ENCODE assay signal across 9 cellular contexts in genomic region chr10:71747808-71748523, GRCh38. TPM values are rescaled to one million over a fixed set of nuclear protein-coding genes. Genes with fewer than 3 reads are reported as not detected.
DNase-seq lines count a peak whose midpoint lies in the region; TF ChIP-seq lines count a peak whose summit lies in the region.
"Had no signal": no experiment of that assay in that cellular context is flagged by ENCODE, and none has a peak within 500 bp of the region (broad histone marks: within the 10 kb centered on the region; RNA-seq: fewer than 3 reads in every experiment).

No MANE protein-coding gene starts in this region.

- H3K27ac ChIP-seq in esophagus (ENCODE audit: low read depth in 2 of 2, low read length in 1 of 2) (peak overlapping the region; percentile 83 to 88), endodermal cell (ENCODE audit: low read depth, low read length) (no peak overlapping the region)

- peaks cover 7% of the 10 kb centered on the region for H3K4me1 Mint-ChIP-seq in endodermal cell

- WGBS in esophagus, 2 donors = 60 to 68% methylated on average over 10 of the region's 10 CpGs
- 90 to 97% methylated on average over 3 to 10 of the region's 10 CpGs for WGBS in endodermal cell (ENCODE audit: insufficient coverage in 1 of 2, insufficient read length in 1 of 2), 2 experiments

- H3K9me3 ChIP-seq in esophagus (ENCODE audit: control insufficient read depth in 2 of 2, insufficient read depth in 1 of 2, low read depth in 1 of 2, low read length in 1 of 2) (no peaks in the 10 kb centered on the region), endodermal cell (ENCODE audit: control insufficient read depth, low read length) (no peaks in the 10 kb centered on the region)

- H3K36me3 ChIP-seq in esophagus (ENCODE audit: control insufficient read depth in 2 of 2, insufficient read depth in 2 of 2, low read length in 1 of 2) = peaks cover 12 to 26% of the 10 kb centered on the region in 2 donors
- H3K36me3 ChIP-seq in endodermal cell (ENCODE audit: control insufficient read depth, insufficient read depth, low read length) = no peaks in the 10 kb centered on the region

- no peaks in the 10 kb centered on the region for H3K9me3 Mint-ChIP-seq in endodermal cell

- no peak overlapping the region for H3K4me3 ChIP-seq in GM12865 (ENCODE audit: low read depth, low read length)
- no peak overlapping the region for H3K4me3 ChIP-seq in esophagus (ENCODE audit: low read depth in 1 of 2, low read length in 2 of 2)
- no peak overlapping the region for H3K4me3 ChIP-seq in endodermal cell (ENCODE audit: low read length)

- TF ChIP-seq CTCF in GM12865 (IDR thresholded peaks at IDR 0.05; ENCODE audit: insufficient read depth, low read depth, low read length, missing control alignments) (no peak), endodermal cell (conservative IDR thresholded peaks at IDR 0.05) (no peak)

- H3K27me3 ChIP-seq in esophagus (ENCODE audit: control insufficient read depth in 1 of 2, insufficient read depth in 2 of 2, low read length in 2 of 2) (no peaks in the 10 kb centered on the region), endodermal cell (ENCODE audit: control insufficient read depth, insufficient read depth, low read length, poor library complexity, severe bottlenecking) (no peaks in the 10 kb centered on the region)

- DNase-seq in GM12865 (ENCODE audit: low read depth) (peak; percentile 72), NOMO-1 treated with DMSO at 0.1 percent for 48 hours (lab: John Stamatoyannopoulos, UW; ENCODE audit: unreplicated experiment) (peak; percentile 89), pons (ENCODE audit: low spot score) (peak; percentile 59), NCI-H2107 (lab: John Stamatoyannopoulos, UW) (no peak), NCI-H146 treated with DMSO at 0.1 percent for 48 hours (lab: John Stamatoyannopoulos, UW; ENCODE audit: unreplicated experiment) (no peak), endodermal cell (no peak)
- DNase-seq in stimulated activated CD4-positive, alpha-beta T cell treated with anti-CD3 and anti-CD28 coated beads, Interleukin-2, amount 100 ng/mL, for 24 hours = no peak

- H3K36me3 Mint-ChIP-seq in endodermal cell (ENCODE audit: low read depth) = no peaks in the 10 kb centered on the region

- no peaks in the 10 kb centered on the region for H3K27me3 Mint-ChIP-seq in endodermal cell (ENCODE audit: insufficient read depth)

- peaks cover 12 to 36% of the 10 kb centered on the region in 2 donors for H3K4me1 ChIP-seq in esophagus (ENCODE audit: control insufficient read depth in 2 of 2, insufficient read depth in 2 of 2, low read length in 1 of 2)
- no peaks in the 10 kb centered on the region for H3K4me1 ChIP-seq in endodermal cell (ENCODE audit: control insufficient read depth, insufficient read depth, low read length)

- H3K4me3 Mint-ChIP-seq in endodermal cell = no peak overlapping the region

- H3K27ac Mint-ChIP-seq in endodermal cell = no peak overlapping the region

- H3K9ac ChIP-seq in endodermal cell (ENCODE audit: extremely low read depth, low read length, poor library complexity, severe bottlenecking) = no peak overlapping the region

RNA-seq across cellular contexts. Expression of gene VSIR, which starts 25.4 kb away (rescaled TPM):
- polyA plus RNA-seq in esophagus = 10 to 100 TPM; 26.6 to 41.9 TPM
- under 1 TPM; 0.07 to 0.68 TPM for total RNA-seq in endodermal cell
- polyA plus RNA-seq in endodermal cell (2013, experiment 1 of 2) = 0.61 TPM
- polyA plus RNA-seq in endodermal cell (2013, experiment 2 of 2) = 0.12 TPM

RNA-seq across cellular contexts. Expression of gene C10orf105, which starts 28.4 kb away (rescaled TPM):
- polyA plus RNA-seq in esophagus = under 1 TPM; 0.02 to 0.04 TPM
- total RNA-seq in endodermal cell = under 1 TPM; 0.13 to 0.33 TPM
- polyA plus RNA-seq in endodermal cell (2013, experiment 1 of 2) = 0.64 TPM
- polyA plus RNA-seq in endodermal cell (2013, experiment 2 of 2) = 0.66 TPM
- total RNA-seq: bronchial epithelial cell had no signal

Comparison
In these comparisons a context has a peak if more than half of its experiments do, and no peak if none do; other contexts are left out.
1. DNase-seq: peak in GM12865 (single experiment), NOMO-1 treated with DMSO at 0.1 percent for 48 hours (single experiment) and pons (single experiment); none in NCI-H2107 (single experiment), NCI-H146 treated with DMSO at 0.1 percent for 48 hours (single experiment), endodermal cell (single experiment) and stimulated activated CD4-positive, alpha-beta T cell treated with anti-CD3 and anti-CD28 coated beads, Interleukin-2, amount 100 ng/mL, for 24 hours (0 of 2).